Comparison of ENCODE assay signal across 1 cellular context in the genomic region with DNA sequence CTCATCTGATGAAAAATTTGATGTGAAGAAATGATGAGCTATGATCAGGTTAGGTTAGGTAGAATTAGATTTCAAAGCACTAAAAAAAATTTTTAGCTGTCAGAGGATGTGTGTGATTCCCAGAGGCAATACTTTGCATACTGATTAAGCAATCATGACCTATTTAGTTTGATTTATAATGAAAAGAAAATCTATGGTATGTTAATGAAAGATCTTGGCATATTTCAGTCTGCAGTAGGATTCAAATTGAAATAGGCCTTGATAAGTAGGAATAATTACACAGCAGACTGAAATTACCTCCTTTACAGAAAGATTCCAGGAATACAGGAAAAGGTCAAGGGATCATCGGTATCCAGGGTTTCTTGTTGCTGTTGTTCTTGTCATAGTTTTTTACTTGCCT.
TF ChIP-seq lines count a peak whose summit lies in the region.

No MANE protein-coding gene starts in this region.

TF ChIP-seq in liver, 16 proteins besides CTCF, POLR2A, EP300 and RAD21 (continued from another document):
- TF ChIP-seq, protein P1, sequence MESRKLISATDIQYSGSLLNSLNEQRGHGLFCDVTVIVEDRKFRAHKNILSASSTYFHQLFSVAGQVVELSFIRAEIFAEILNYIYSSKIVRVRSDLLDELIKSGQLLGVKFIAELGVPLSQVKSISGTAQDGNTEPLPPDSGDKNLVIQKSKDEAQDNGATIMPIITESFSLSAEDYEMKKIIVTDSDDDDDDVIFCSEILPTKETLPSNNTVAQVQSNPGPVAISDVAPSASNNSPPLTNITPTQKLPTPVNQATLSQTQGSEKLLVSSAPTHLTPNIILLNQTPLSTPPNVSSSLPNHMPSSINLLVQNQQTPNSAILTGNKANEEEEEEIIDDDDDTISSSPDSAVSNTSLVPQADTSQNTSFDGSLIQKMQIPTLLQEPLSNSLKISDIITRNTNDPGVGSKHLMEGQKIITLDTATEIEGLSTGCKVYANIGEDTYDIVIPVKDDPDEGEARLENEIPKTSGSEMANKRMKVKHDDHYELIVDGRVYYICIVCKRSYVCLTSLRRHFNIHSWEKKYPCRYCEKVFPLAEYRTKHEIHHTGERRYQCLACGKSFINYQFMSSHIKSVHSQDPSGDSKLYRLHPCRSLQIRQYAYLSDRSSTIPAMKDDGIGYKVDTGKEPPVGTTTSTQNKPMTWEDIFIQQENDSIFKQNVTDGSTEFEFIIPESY (IDR thresholded peaks at IDR 0.05), result no peak
- TF ChIP-seq SP1 (IDR thresholded peaks at IDR 0.05), result no peak
- no peak for TF ChIP-seq HNF4G (IDR thresholded peaks at IDR 0.05)
- no peak for TF ChIP-seq JUND (IDR thresholded peaks at IDR 0.05)
- TF ChIP-seq, protein P2, sequence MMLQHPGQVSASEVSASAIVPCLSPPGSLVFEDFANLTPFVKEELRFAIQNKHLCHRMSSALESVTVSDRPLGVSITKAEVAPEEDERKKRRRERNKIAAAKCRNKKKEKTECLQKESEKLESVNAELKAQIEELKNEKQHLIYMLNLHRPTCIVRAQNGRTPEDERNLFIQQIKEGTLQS (IDR thresholded peaks at IDR 0.05), result no peak
